In genomic region chr2:202278944-202279343, GRCh38 we compare ENCODE assay signal across 7 cellular contexts. TPM values are rescaled to one million over a fixed set of nuclear protein-coding genes. Genes with fewer than 3 reads are reported as not detected.
DNase-seq lines count a peak whose midpoint lies in the region; ATAC-seq and TF ChIP-seq lines count a peak whose summit lies in the region.

No MANE protein-coding gene starts in this region.

- TF ChIP-seq CTCF in left ventricle myocardium inferior (IDR thresholded peaks at IDR 0.05; ENCODE audit: borderline replicate concordance) = peak; percentile 74

- in situ Hi-C loops in KBM-7 (cut with MboI; ENCODE audit: low pct_unique_long_range_greater_than_20kb, low sequenced_read_pairs) = no loop called here

- H3K27ac ChIP-seq in left ventricle myocardium inferior (replicated peaks) = no peak overlapping the region

- H3K4me1 Mint-ChIP-seq in activated T-helper 17 cell treated with anti-CD3 and anti-CD28 coated beads, Interleukin-2, amount 50 U/mL, for 72 hours = peaks cover 21% of the 10 kb centered on the region
- H3K4me1 Mint-ChIP-seq in activated CD8-positive, alpha-beta memory T cell treated with anti-CD3 and anti-CD28 coated beads, Interleukin-2, amount 10 ng/mL, durations not matched to agents 7 days and 5 days = peaks cover 32% of the 10 kb centered on the region

- DNase-seq in DMS53 (lab: John Stamatoyannopoulos, UW) (peak; percentile 60), KBM-7 (peak; percentile 53), left ventricle myocardium inferior (no peak), stromal cell of bone marrow (ENCODE audit: low read depth) (peak; percentile 51), retina (no peak)
- no peak for DNase-seq in activated CD8-positive, alpha-beta memory T cell treated with anti-CD3 and anti-CD28 coated beads, Interleukin-2, amount 10 ng/mL, durations not matched to agents 7 days and 5 days

- H3K36me3 ChIP-seq in left ventricle myocardium inferior = peaks cover 47% of the 10 kb centered on the region

- intact Hi-C loops in left ventricle myocardium inferior (cut with micrococcal nuclease) = no loop called here

- CTCF ChIA-PET in activated CD8-positive, alpha-beta memory T cell treated with anti-CD3 and anti-CD28 coated beads, Interleukin-2, amount 10 ng/mL, durations not matched to agents 7 days and 5 days (lab: Charles Lee) = interaction anchor here (0.8 to 3.1 kb wide), 3 partner anchors 8 to 11 kb away, joined by 3 to 14 read pairs (median 3); no protein-coding TSS in a partner anchor

- H3K4me1 ChIP-seq in left ventricle myocardium inferior = peaks cover 39% of the 10 kb centered on the region

- no peaks in the 10 kb centered on the region for H3K27me3 ChIP-seq in left ventricle myocardium inferior (ENCODE audit: low read depth)

- no peaks in the 10 kb centered on the region for H3K27me3 Mint-ChIP-seq in activated T-helper 17 cell treated with anti-CD3 and anti-CD28 coated beads, Interleukin-2, amount 50 U/mL, for 72 hours
- H3K27me3 Mint-ChIP-seq in activated CD8-positive, alpha-beta memory T cell treated with anti-CD3 and anti-CD28 coated beads, Interleukin-2, amount 10 ng/mL, durations not matched to agents 7 days and 5 days = no peaks in the 10 kb centered on the region

- no peaks in the 10 kb centered on the region for H3K9me3 Mint-ChIP-seq in activated T-helper 17 cell treated with anti-CD3 and anti-CD28 coated beads, Interleukin-2, amount 50 U/mL, for 72 hours
- no peaks in the 10 kb centered on the region for H3K9me3 Mint-ChIP-seq in activated CD8-positive, alpha-beta memory T cell treated with anti-CD3 and anti-CD28 coated beads, Interleukin-2, amount 10 ng/mL, durations not matched to agents 7 days and 5 days (ENCODE audit: low read depth)

- H3K36me3 Mint-ChIP-seq in activated T-helper 17 cell treated with anti-CD3 and anti-CD28 coated beads, Interleukin-2, amount 50 U/mL, for 72 hours (ENCODE audit: low read depth) = peaks cover 97% of the 10 kb centered on the region
- peaks cover 49% of the 10 kb centered on the region for H3K36me3 Mint-ChIP-seq in activated CD8-positive, alpha-beta memory T cell treated with anti-CD3 and anti-CD28 coated beads, Interleukin-2, amount 10 ng/mL, durations not matched to agents 7 days and 5 days

- ATAC-seq in activated T-helper 17 cell treated with anti-CD3 and anti-CD28 coated beads, Interleukin-2, amount 50 U/mL, for 72 hours (replicated peaks) = no peak
- no peak for ATAC-seq in activated CD8-positive, alpha-beta memory T cell treated with anti-CD3 and anti-CD28 coated beads, Interleukin-2, amount 10 ng/mL, durations not matched to agents 7 days and 5 days

- peak overlapping the region; percentile 63 for H3K4me3 Mint-ChIP-seq in activated T-helper 17 cell treated with anti-CD3 and anti-CD28 coated beads, Interleukin-2, amount 50 U/mL, for 72 hours
- no peak overlapping the region for H3K4me3 Mint-ChIP-seq in activated CD8-positive, alpha-beta memory T cell treated with anti-CD3 and anti-CD28 coated beads, Interleukin-2, amount 10 ng/mL, durations not matched to agents 7 days and 5 days

- no peaks in the 10 kb centered on the region for H3K9me3 ChIP-seq in left ventricle myocardium inferior (replicated peaks)

- H3K27ac Mint-ChIP-seq in activated T-helper 17 cell treated with anti-CD3 and anti-CD28 coated beads, Interleukin-2, amount 50 U/mL, for 72 hours = peak overlapping the region; percentile 95
- no peak overlapping the region for H3K27ac Mint-ChIP-seq in activated CD8-positive, alpha-beta memory T cell treated with anti-CD3 and anti-CD28 coated beads, Interleukin-2, amount 10 ng/mL, durations not matched to agents 7 days and 5 days

- no peak overlapping the region for H3K4me3 ChIP-seq in left ventricle myocardium inferior

RNA-seq across cellular contexts. Expression of gene NOP58, which starts 13.4 kb away (rescaled TPM):
- total RNA-seq in activated T-helper 17 cell treated with anti-CD3 and anti-CD28 coated beads, Interleukin-2, amount 50 U/mL, for 72 hours = 100 to 1,000 TPM; 157 to 183 TPM
- 21.4 TPM for total RNA-seq in left ventricle myocardium inferior
- total RNA-seq in activated CD8-positive, alpha-beta memory T cell treated with anti-CD3 and anti-CD28 coated beads, Interleukin-2, amount 10 ng/mL, durations not matched to agents 7 days and 5 days = 100 to 1,000 TPM; 121 to 143 TPM

RNA-seq across cellular contexts. Expression of gene SUMO1, which starts 40.5 kb away (rescaled TPM):
- 100 to 1,000 TPM in 1 of 2 donors, 10 to 100 TPM in 1; 81.8 to 115 TPM for total RNA-seq in activated T-helper 17 cell treated with anti-CD3 and anti-CD28 coated beads, Interleukin-2, amount 50 U/mL, for 72 hours
- 71.2 TPM for total RNA-seq in left ventricle myocardium inferior
- total RNA-seq in activated CD8-positive, alpha-beta memory T cell treated with anti-CD3 and anti-CD28 coated beads, Interleukin-2, amount 10 ng/mL, durations not matched to agents 7 days and 5 days = 100 to 1,000 TPM in 1 of 2 experiments, 10 to 100 TPM in 1; 79.6 to 104 TPM

Comparison
In these comparisons a context has a peak if more than half of its experiments do, and no peak if none do; other contexts are left out.
1. DNase-seq: peak in DMS53 (single experiment), KBM-7 (single experiment) and stromal cell of bone marrow (single experiment); none in left ventricle myocardium inferior (single experiment), activated CD8-positive, alpha-beta memory T cell treated with anti-CD3 and anti-CD28 coated beads, Interleukin-2, amount 10 ng/mL, durations not matched to agents 7 days and 5 days (single experiment) and retina (single experiment).